In genomic region chr9:18473551-18474279, GRCh38 we compare ENCODE assay signal across 10 cellular contexts. TPM values are rescaled to one million over a fixed set of nuclear protein-coding genes. Genes with fewer than 3 reads are reported as not detected.
DNase-seq lines count a peak whose midpoint lies in the region; ATAC-seq and TF ChIP-seq lines count a peak whose summit lies in the region.
"Had no signal": no experiment of that assay in that cellular context is flagged by ENCODE, and none has a peak within 500 bp of the region (broad histone marks: within the 10 kb centered on the region; RNA-seq: fewer than 3 reads in every experiment).

Gene ADAMTSL1, plus strand, starts transcription at chr9:18474153. Its CDS starts 80 bp downstream, at chr9:18474233.

- no TSS peak for BruUV-seq in Calu3 (replicated peaks; lab: Mats Ljungman, UMichigan)

- H3K4me1 Mint-ChIP-seq in HFFc6 (ENCODE audit: low read depth) (peaks cover 73% of the 10 kb centered on the region), Calu3 (ENCODE audit: low read depth, unreplicated experiment) (no peaks in the 10 kb centered on the region)

- peak; percentile 37 for DNase-seq in HFFc6
- peak; percentile 93 for DNase-seq in astrocyte of the hippocampus (ENCODE audit: low read depth, low spot score)
- no peak for DNase-seq in activated gamma-delta T cell treated with Interleukin-2 at 50 U/mL for 16 hours
- no peak for DNase-seq in Calu3

- ATAC-seq in GM18498 (IDR thresholded peaks at IDR 0.05; ENCODE audit: unreplicated experiment) (no peak), GM19467 (IDR thresholded peaks at IDR 0.05; ENCODE audit: unreplicated experiment) (no peak)

- CTCF ChIA-PET in Calu3 (lab: Charles Lee) = no interaction called here

- peak within 1 kb of the TSS; percentile 96 for H3K4me3 Mint-ChIP-seq in HFFc6
- no peak within 1 kb of the TSS for H3K4me3 Mint-ChIP-seq in Calu3 (ENCODE audit: low read depth, unreplicated experiment)
- H3K4me3 Mint-ChIP-seq: dendritic cell treated with granulocyte-macrophage colony-stimulating factor and Interleukin-4, amounts not matched to agents 40 ng/mL and 50 ng/mL, for 4 days had no signal

- TF ChIP-seq CTCF in HFFc6 (IDR thresholded peaks at IDR 0.05) = no peak
- TF ChIP-seq CTCF in Calu3 (IDR thresholded peaks at IDR 0.05; ENCODE audit: unreplicated experiment) = no peak

- H3K27me3 Mint-ChIP-seq in HFFc6 (ENCODE audit: insufficient read depth) (no peaks in the 10 kb centered on the region), Calu3 (ENCODE audit: unreplicated experiment) (peaks cover 11% of the 10 kb centered on the region)

- H3K9ac ChIP-seq in skeletal muscle tissue (ENCODE audit: low read depth in 1 of 3, low read length in 3 of 3) = no peak within 1 kb of the TSS

- no peaks in the 10 kb centered on the region for H3K36me3 ChIP-seq in skeletal muscle tissue (ENCODE audit: control insufficient read depth in 3 of 3, insufficient read depth in 3 of 3, low read length in 3 of 3)

- peaks cover 5% of the 10 kb centered on the region for H3K9me3 Mint-ChIP-seq in HFFc6
- H3K9me3 Mint-ChIP-seq in Calu3 (ENCODE audit: low read depth, unreplicated experiment) = peaks cover 3% of the 10 kb centered on the region
- H3K9me3 Mint-ChIP-seq: dendritic cell treated with granulocyte-macrophage colony-stimulating factor and Interleukin-4, amounts not matched to agents 40 ng/mL and 50 ng/mL, for 4 days had no signal

- H3K27me3 ChIP-seq in skeletal muscle tissue (ENCODE audit: control insufficient read depth in 3 of 3, insufficient read depth in 3 of 3, low read length in 3 of 3) = peaks cover 0 to 2% (median 2%) of the 10 kb centered on the region in 3 donors

- H3K36me3 Mint-ChIP-seq in HFFc6 (ENCODE audit: low read depth) (peaks cover 32% of the 10 kb centered on the region), Calu3 (ENCODE audit: insufficient read depth, unreplicated experiment) (peaks cover 5% of the 10 kb centered on the region)

- H3K27ac Mint-ChIP-seq in HFFc6 = peak within 1 kb of the TSS; percentile 79
- H3K27ac Mint-ChIP-seq in Calu3 (ENCODE audit: unreplicated experiment) = no peak within 1 kb of the TSS
- H3K27ac Mint-ChIP-seq: dendritic cell treated with granulocyte-macrophage colony-stimulating factor and Interleukin-4, amounts not matched to agents 40 ng/mL and 50 ng/mL, for 4 days had no signal

- H3K9me3 ChIP-seq in skeletal muscle tissue (ENCODE audit: control insufficient read depth in 3 of 3, low read length in 3 of 3) = no peaks in the 10 kb centered on the region

- intact Hi-C loops in Calu3 (cut with micrococcal nuclease; ENCODE audit: unreplicated experiment) = no loop called here

- H3K27ac ChIP-seq in skeletal muscle tissue (ENCODE audit: low read depth, low read length) = no peak within 1 kb of the TSS
- H3K27ac ChIP-seq: HL-60 had no signal

- peak within 1 kb of the TSS; percentile 29 for H3K4me3 ChIP-seq in iPS-11a (ENCODE audit: low read depth, low read length)
- peak within 1 kb of the TSS; percentile 19 to 42 (median 30) for H3K4me3 ChIP-seq in skeletal muscle tissue (ENCODE audit: low read length in 3 of 3)

- peaks cover 0 to 7% (median 0%) of the 10 kb centered on the region in 3 donors for H3K4me1 ChIP-seq in skeletal muscle tissue (ENCODE audit: control insufficient read depth in 3 of 3, insufficient read depth in 3 of 3, low read length in 3 of 3)

RNA-seq across cellular contexts. Expression of gene ADAMTSL1, which starts in this region (rescaled TPM):
- total RNA-seq in HFFc6 (2021; fragmentation: NEBNext Ultra II Directional; extraction: Animal tissue kit (Norgen Biotek cat#: 25700)) = 10 to 100 TPM; 37.3 to 98.1 (median 90.8) TPM
- total RNA-seq in skeletal muscle tissue = 18.3 TPM
- not detected in 2 replicates for total RNA-seq in Calu3 (2022)

Comparison
In these comparisons a context has a peak if more than half of its experiments do, and no peak if none do; other contexts are left out.
1. RNA of gene ADAMTSL1 (total RNA-seq): 37.3 to 98.1 TPM in HFFc6 and 18.3 TPM in skeletal muscle tissue (single experiment); not detected in Calu3; every median in the first group is over 10 times any median in the second.
2. DNase-seq: peak in HFFc6 (single experiment) and astrocyte of the hippocampus (single experiment); none in activated gamma-delta T cell treated with Interleukin-2 at 50 U/mL for 16 hours (single experiment) and Calu3 (single experiment).